Comparison of ENCODE assay signal across 1 cellular context in genomic region chr1:178653091-178653490, GRCh38.
TF ChIP-seq lines count a peak whose summit lies in the region.

No MANE protein-coding gene starts in this region.

TF ChIP-seq in HepG2, 621 proteins besides CTCF, POLR2A, EP300 and RAD21 (continued from another document):
- no peak for TF ChIP-seq PAXIP1 (CRISPR knock-in tag; conservative IDR thresholded peaks at IDR 0.05)
- no peak for TF ChIP-seq FOXO4 (CRISPR knock-in tag; conservative IDR thresholded peaks at IDR 0.05)
- no peak for TF ChIP-seq ZNF234 (CRISPR knock-in tag; conservative IDR thresholded peaks at IDR 0.05)
- no peak for TF ChIP-seq ZFY (CRISPR knock-in tag; IDR thresholded peaks at IDR 0.05)
- TF ChIP-seq MXD1 (CRISPR knock-in tag; IDR thresholded peaks at IDR 0.05): no peak
- no peak for TF ChIP-seq ZNF549 (CRISPR knock-in tag; IDR thresholded peaks at IDR 0.05)
- no peak for TF ChIP-seq HDAC2 (CRISPR knock-in tag; IDR thresholded peaks at IDR 0.05)
- no peak for TF ChIP-seq BATF2 (CRISPR knock-in tag; IDR thresholded peaks at IDR 0.05)
- no peak for TF ChIP-seq MEIS1 (CRISPR knock-in tag; IDR thresholded peaks at IDR 0.05; ENCODE audit: borderline replicate concordance)
- TF ChIP-seq ZBTB7A (CRISPR knock-in tag; IDR thresholded peaks at IDR 0.05): no peak
- TF ChIP-seq NFKBIZ (CRISPR knock-in tag; IDR thresholded peaks at IDR 0.05): no peak
